ENCODE assay signal across 1 cellular context in genomic region chr20:32485126-32485769, GRCh38.
TF ChIP-seq lines count a peak whose summit lies in the region.

No MANE protein-coding gene starts in this region.

TF ChIP-seq in SK-N-SH treated with all-trans-retinoic acid at 6 μM for 48 hours, 23 proteins besides CTCF, POLR2A, EP300 and RAD21 (continued from another document):
- TF ChIP-seq, protein P1, sequence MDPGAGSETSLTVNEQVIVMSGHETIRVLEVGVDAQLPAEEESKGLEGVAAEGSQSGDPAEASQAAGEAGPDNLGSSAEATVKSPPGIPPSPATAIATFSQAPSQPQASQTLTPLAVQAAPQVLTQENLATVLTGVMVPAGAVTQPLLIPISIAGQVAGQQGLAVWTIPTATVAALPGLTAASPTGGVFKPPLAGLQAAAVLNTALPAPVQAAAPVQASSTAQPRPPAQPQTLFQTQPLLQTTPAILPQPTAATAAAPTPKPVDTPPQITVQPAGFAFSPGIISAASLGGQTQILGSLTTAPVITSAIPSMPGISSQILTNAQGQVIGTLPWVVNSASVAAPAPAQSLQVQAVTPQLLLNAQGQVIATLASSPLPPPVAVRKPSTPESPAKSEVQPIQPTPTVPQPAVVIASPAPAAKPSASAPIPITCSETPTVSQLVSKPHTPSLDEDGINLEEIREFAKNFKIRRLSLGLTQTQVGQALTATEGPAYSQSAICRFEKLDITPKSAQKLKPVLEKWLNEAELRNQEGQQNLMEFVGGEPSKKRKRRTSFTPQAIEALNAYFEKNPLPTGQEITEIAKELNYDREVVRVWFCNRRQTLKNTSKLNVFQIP (CRISPR knock-in tag; IDR thresholded peaks at IDR 0.05; ENCODE audit: borderline replicate concordance, low read depth) = no peak
